ENCODE assay signal across 1 cellular context in the genomic region with DNA sequence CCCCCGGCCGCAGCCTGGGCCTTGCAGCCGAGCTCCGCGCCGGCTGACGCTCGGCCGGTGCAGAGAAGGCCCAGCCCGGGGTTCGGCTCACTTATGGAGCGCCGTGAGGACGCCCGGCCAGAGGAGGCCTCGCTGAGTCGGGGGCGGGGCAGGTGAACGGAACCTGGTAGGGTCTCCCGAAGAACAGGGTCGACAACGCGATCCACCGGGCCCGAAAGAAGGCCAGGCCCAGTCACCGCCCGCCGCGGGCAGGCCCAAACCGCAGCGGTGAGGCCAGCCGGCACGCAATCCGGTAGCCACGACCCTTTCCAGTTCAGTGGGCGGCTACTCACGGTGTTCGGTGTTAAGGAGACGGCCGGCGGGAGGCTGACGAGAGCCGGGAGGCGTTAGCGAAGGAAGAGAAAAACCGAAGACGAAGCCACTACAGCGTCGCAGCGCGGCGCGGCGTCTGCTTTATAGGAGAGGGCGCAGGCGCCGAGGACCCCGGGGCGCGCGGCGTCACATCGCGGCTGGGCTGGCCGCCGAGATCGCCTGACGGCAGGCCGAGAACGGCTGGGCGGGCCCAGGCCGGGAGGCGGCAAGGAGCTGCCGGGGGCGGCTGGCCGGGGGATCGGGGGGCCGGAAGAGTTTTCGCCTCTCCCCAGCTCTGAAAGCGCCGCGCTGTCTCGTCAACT.
TF ChIP-seq lines count a peak whose summit lies in the region.

A gene (minus strand): TSS at position 428 of the 674 bp plus-strand sequence. CDS start 2,928 bp downstream, outside the sequence.

TF ChIP-seq in GM12878, 131 proteins besides CTCF, POLR2A, EP300 and RAD21 (continued from another document and continues in another):
- TF ChIP-seq ZSCAN29 (IDR thresholded peaks at IDR 0.05) (no peak), DPF2 (IDR thresholded peaks at IDR 0.05) (peak; percentile 70; the same call in 1 of the 2 replicates), NR2C2 (IDR thresholded peaks at IDR 0.05; ENCODE audit: borderline replicate concordance, control insufficient read depth, insufficient read length, low read depth) (no peak), SREBF2 (IDR thresholded peaks at IDR 0.05; ENCODE audit: low read length) (no peak), CHD2 (IDR thresholded peaks at IDR 0.05; ENCODE audit: borderline replicate concordance, low read depth, low read length) (no peak), RAD51 (IDR thresholded peaks at IDR 0.05) (no peak), TCF7 (IDR thresholded peaks at IDR 0.05; ENCODE audit: borderline replicate concordance) (no peak), CBX3 (IDR thresholded peaks at IDR 0.05; ENCODE audit: borderline replicate concordance, low read depth) (no peak), ZNF207 (IDR thresholded peaks at IDR 0.05; ENCODE audit: borderline replicate concordance) (no peak; the same call in none of the 2 replicates), PML (IDR thresholded peaks at IDR 0.05; ENCODE audit: low read length) (peak; percentile 98), TCF3 (IDR thresholded peaks at IDR 0.05; ENCODE audit: borderline replicate concordance, insufficient read depth, low read depth, low read length) (peak; percentile 92), TAF1 (IDR thresholded peaks at IDR 0.05; ENCODE audit: borderline replicate concordance, low read depth, low read length) (peak; percentile 94), NR2F1 (conservative IDR thresholded peaks at IDR 0.05) (peak; percentile 61; the same call in 1 of the 2 replicates), NBN (IDR thresholded peaks at IDR 0.05) (peak; percentile 83), RB1 (IDR thresholded peaks at IDR 0.05; ENCODE audit: borderline replicate concordance) (peak; percentile 82; the same call in 1 of the 2 replicates), MYB (IDR thresholded peaks at IDR 0.05; ENCODE audit: borderline replicate concordance, low read depth, low read length) (0 out of 2 replicates have a peak, but pooled peaks have one; percentile 80), HDGF (IDR thresholded peaks at IDR 0.05) (no peak; the same call in 1 of the 2 replicates), CREB1 (IDR thresholded peaks at IDR 0.05; ENCODE audit: low read depth) (peak; percentile 83), MEF2B (IDR thresholded peaks at IDR 0.05; ENCODE audit: partially characterized antibody, poor library complexity, severe bottlenecking) (no peak), POLR2AphosphoS2 (IDR thresholded peaks at IDR 0.05; ENCODE audit: low read depth, low read length) (peak; percentile 98), CEBPB (IDR thresholded peaks at IDR 0.05; ENCODE audit: borderline replicate concordance in 1 of 2, low read depth in 2 of 2, low read length in 2 of 2) (no peak), SMAD1 (IDR thresholded peaks at IDR 0.05; ENCODE audit: low read depth, partially characterized antibody) (peak; percentile 74), KLF5 (IDR thresholded peaks at IDR 0.05; ENCODE audit: partially characterized antibody) (peak; percentile 87), ZBED1 (IDR thresholded peaks at IDR 0.05; ENCODE audit: borderline replicate concordance) (0 out of 2 replicates have a peak, but pooled peaks have one; percentile 20), ASH2L (IDR thresholded peaks at IDR 0.05; ENCODE audit: borderline replicate concordance, low read depth) (peak; percentile 87; the same call in 1 of the 2 replicates), MTA2 (IDR thresholded peaks at IDR 0.05; ENCODE audit: low read depth) (no peak), EED (IDR thresholded peaks at IDR 0.05; ENCODE audit: low read depth) (no peak), POLR2AphosphoS5 (IDR thresholded peaks at IDR 0.05; ENCODE audit: low read length) (peak; percentile 100), RCOR1 (conservative IDR thresholded peaks at IDR 0.05; ENCODE audit: low read depth, low read length) (0 out of 2 replicates have a peak, but pooled peaks have one; percentile 43), PAX8 (IDR thresholded peaks at IDR 0.05) (no peak), SPI1 (IDR thresholded peaks at IDR 0.05; ENCODE audit: borderline replicate concordance, insufficient read depth, low read depth, low read length) (no peak), SP1 (IDR thresholded peaks at IDR 0.05; ENCODE audit: low read depth, low read length) (no peak), FOS (IDR thresholded peaks at IDR 0.05; ENCODE audit: borderline replicate concordance, extremely low read depth, insufficient read length) (no peak)
- TF ChIP-seq, protein P1, sequence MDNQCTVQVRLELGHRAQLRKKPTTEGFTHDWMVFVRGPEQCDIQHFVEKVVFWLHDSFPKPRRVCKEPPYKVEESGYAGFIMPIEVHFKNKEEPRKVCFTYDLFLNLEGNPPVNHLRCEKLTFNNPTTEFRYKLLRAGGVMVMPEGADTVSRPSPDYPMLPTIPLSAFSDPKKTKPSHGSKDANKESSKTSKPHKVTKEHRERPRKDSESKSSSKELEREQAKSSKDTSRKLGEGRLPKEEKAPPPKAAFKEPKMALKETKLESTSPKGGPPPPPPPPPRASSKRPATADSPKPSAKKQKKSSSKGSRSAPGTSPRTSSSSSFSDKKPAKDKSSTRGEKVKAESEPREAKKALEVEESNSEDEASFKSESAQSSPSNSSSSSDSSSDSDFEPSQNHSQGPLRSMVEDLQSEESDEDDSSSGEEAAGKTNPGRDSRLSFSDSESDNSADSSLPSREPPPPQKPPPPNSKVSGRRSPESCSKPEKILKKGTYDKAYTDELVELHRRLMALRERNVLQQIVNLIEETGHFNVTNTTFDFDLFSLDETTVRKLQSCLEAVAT (IDR thresholded peaks at IDR 0.05): peak; percentile 81; the same call in 1 of the 2 replicates
- TF ChIP-seq, protein P2, sequence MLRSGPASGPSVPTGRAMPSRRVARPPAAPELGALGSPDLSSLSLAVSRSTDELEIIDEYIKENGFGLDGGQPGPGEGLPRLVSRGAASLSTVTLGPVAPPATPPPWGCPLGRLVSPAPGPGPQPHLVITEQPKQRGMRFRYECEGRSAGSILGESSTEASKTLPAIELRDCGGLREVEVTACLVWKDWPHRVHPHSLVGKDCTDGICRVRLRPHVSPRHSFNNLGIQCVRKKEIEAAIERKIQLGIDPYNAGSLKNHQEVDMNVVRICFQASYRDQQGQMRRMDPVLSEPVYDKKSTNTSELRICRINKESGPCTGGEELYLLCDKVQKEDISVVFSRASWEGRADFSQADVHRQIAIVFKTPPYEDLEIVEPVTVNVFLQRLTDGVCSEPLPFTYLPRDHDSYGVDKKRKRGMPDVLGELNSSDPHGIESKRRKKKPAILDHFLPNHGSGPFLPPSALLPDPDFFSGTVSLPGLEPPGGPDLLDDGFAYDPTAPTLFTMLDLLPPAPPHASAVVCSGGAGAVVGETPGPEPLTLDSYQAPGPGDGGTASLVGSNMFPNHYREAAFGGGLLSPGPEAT (IDR thresholded peaks at IDR 0.05; ENCODE audit: low read depth): 0 out of 2 replicates have a peak, but pooled peaks have one; percentile 43
- TF ChIP-seq, protein P3, sequence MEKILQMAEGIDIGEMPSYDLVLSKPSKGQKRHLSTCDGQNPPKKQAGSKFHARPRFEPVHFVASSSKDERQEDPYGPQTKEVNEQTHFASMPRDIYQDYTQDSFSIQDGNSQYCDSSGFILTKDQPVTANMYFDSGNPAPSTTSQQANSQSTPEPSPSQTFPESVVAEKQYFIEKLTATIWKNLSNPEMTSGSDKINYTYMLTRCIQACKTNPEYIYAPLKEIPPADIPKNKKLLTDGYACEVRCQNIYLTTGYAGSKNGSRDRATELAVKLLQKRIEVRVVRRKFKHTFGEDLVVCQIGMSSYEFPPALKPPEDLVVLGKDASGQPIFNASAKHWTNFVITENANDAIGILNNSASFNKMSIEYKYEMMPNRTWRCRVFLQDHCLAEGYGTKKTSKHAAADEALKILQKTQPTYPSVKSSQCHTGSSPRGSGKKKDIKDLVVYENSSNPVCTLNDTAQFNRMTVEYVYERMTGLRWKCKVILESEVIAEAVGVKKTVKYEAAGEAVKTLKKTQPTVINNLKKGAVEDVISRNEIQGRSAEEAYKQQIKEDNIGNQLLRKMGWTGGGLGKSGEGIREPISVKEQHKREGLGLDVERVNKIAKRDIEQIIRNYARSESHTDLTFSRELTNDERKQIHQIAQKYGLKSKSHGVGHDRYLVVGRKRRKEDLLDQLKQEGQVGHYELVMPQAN (conservative IDR thresholded peaks at IDR 0.05): peak; percentile 94
- TF ChIP-seq, protein P4, sequence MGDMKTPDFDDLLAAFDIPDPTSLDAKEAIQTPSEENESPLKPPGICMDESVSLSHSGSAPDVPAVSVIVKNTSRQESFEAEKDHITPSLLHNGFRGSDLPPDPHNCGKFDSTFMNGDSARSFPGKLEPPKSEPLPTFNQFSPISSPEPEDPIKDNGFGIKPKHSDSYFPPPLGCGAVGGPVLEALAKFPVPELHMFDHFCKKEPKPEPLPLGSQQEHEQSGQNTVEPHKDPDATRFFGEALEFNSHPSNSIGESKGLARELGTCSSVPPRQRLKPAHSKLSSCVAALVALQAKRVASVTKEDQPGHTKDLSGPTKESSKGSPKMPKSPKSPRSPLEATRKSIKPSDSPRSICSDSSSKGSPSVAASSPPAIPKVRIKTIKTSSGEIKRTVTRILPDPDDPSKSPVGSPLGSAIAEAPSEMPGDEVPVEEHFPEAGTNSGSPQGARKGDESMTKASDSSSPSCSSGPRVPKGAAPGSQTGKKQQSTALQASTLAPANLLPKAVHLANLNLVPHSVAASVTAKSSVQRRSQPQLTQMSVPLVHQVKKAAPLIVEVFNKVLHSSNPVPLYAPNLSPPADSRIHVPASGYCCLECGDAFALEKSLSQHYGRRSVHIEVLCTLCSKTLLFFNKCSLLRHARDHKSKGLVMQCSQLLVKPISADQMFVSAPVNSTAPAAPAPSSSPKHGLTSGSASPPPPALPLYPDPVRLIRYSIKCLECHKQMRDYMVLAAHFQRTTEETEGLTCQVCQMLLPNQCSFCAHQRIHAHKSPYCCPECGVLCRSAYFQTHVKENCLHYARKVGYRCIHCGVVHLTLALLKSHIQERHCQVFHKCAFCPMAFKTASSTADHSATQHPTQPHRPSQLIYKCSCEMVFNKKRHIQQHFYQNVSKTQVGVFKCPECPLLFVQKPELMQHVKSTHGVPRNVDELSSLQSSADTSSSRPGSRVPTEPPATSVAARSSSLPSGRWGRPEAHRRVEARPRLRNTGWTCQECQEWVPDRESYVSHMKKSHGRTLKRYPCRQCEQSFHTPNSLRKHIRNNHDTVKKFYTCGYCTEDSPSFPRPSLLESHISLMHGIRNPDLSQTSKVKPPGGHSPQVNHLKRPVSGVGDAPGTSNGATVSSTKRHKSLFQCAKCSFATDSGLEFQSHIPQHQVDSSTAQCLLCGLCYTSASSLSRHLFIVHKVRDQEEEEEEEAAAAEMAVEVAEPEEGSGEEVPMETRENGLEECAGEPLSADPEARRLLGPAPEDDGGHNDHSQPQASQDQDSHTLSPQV (IDR thresholded peaks at IDR 0.05): 0 out of 2 replicates have a peak, but pooled peaks have one; percentile 69
- TF ChIP-seq, protein P5, sequence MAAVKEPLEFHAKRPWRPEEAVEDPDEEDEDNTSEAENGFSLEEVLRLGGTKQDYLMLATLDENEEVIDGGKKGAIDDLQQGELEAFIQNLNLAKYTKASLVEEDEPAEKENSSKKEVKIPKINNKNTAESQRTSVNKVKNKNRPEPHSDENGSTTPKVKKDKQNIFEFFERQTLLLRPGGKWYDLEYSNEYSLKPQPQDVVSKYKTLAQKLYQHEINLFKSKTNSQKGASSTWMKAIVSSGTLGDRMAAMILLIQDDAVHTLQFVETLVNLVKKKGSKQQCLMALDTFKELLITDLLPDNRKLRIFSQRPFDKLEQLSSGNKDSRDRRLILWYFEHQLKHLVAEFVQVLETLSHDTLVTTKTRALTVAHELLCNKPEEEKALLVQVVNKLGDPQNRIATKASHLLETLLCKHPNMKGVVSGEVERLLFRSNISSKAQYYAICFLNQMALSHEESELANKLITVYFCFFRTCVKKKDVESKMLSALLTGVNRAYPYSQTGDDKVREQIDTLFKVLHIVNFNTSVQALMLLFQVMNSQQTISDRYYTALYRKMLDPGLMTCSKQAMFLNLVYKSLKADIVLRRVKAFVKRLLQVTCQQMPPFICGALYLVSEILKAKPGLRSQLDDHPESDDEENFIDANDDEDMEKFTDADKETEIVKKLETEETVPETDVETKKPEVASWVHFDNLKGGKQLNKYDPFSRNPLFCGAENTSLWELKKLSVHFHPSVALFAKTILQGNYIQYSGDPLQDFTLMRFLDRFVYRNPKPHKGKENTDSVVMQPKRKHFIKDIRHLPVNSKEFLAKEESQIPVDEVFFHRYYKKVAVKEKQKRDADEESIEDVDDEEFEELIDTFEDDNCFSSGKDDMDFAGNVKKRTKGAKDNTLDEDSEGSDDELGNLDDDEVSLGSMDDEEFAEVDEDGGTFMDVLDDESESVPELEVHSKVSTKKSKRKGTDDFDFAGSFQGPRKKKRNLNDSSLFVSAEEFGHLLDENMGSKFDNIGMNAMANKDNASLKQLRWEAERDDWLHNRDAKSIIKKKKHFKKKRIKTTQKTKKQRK (IDR thresholded peaks at IDR 0.05; ENCODE audit: low read depth, low read length): no peak
- TF ChIP-seq, protein P6, sequence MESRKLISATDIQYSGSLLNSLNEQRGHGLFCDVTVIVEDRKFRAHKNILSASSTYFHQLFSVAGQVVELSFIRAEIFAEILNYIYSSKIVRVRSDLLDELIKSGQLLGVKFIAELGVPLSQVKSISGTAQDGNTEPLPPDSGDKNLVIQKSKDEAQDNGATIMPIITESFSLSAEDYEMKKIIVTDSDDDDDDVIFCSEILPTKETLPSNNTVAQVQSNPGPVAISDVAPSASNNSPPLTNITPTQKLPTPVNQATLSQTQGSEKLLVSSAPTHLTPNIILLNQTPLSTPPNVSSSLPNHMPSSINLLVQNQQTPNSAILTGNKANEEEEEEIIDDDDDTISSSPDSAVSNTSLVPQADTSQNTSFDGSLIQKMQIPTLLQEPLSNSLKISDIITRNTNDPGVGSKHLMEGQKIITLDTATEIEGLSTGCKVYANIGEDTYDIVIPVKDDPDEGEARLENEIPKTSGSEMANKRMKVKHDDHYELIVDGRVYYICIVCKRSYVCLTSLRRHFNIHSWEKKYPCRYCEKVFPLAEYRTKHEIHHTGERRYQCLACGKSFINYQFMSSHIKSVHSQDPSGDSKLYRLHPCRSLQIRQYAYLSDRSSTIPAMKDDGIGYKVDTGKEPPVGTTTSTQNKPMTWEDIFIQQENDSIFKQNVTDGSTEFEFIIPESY (IDR thresholded peaks at IDR 0.05): no peak
- TF ChIP-seq, protein P7, sequence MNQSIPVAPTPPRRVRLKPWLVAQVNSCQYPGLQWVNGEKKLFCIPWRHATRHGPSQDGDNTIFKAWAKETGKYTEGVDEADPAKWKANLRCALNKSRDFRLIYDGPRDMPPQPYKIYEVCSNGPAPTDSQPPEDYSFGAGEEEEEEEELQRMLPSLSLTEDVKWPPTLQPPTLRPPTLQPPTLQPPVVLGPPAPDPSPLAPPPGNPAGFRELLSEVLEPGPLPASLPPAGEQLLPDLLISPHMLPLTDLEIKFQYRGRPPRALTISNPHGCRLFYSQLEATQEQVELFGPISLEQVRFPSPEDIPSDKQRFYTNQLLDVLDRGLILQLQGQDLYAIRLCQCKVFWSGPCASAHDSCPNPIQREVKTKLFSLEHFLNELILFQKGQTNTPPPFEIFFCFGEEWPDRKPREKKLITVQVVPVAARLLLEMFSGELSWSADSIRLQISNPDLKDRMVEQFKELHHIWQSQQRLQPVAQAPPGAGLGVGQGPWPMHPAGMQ (IDR thresholded peaks at IDR 0.05; ENCODE audit: borderline replicate concordance): peak; percentile 93; the same call in 1 of the 2 replicates
- TF ChIP-seq, protein P8, sequence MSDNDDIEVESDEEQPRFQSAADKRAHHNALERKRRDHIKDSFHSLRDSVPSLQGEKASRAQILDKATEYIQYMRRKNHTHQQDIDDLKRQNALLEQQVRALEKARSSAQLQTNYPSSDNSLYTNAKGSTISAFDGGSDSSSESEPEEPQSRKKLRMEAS (IDR thresholded peaks at IDR 0.05; ENCODE audit: low read depth, low read length): peak; percentile 70
